ENCODE assay signal across 2 cellular contexts in the genomic region with DNA sequence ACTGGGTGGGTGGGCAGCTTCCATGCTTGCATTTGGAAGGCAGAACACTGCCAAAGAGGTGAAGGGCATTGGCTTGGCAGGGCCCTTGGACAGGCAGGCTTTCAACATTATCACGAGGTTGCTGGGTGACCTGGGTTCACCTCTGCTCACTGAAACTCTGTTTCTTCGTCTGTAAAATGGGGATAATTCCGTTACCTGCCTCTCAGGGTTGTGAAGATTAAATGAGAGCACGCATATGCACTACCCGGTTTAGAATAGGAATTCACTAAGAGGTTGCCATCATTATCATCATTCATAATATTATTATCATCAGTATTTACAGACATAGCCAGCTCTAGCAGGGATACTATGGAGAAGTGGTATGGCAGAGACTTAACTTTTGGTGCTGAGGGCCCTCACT.
TF ChIP-seq lines count a peak whose summit lies in the region.

No MANE protein-coding gene starts in this region.

TF ChIP-seq in IMR-90, 13 proteins besides CTCF, POLR2A, EP300 and RAD21:
- TF ChIP-seq CHD1 (IDR thresholded peaks at IDR 0.05; ENCODE audit: low read depth, low read length) (no peak), CEBPB (IDR thresholded peaks at IDR 0.05; ENCODE audit: low read depth, low read length) (no peak), MAFK (IDR thresholded peaks at IDR 0.05; ENCODE audit: low read depth, low read length) (no peak), MAZ (IDR thresholded peaks at IDR 0.05; ENCODE audit: borderline replicate concordance, low read depth, low read length) (no peak), MXI1 (IDR thresholded peaks at IDR 0.05; ENCODE audit: borderline replicate concordance, low read depth, low read length) (no peak), NFE2L2 (IDR thresholded peaks at IDR 0.05; ENCODE audit: low read depth, low read length) (no peak), RFX5 (IDR thresholded peaks at IDR 0.05; ENCODE audit: low read depth, low read length) (no peak)
- TF ChIP-seq, protein P1, sequence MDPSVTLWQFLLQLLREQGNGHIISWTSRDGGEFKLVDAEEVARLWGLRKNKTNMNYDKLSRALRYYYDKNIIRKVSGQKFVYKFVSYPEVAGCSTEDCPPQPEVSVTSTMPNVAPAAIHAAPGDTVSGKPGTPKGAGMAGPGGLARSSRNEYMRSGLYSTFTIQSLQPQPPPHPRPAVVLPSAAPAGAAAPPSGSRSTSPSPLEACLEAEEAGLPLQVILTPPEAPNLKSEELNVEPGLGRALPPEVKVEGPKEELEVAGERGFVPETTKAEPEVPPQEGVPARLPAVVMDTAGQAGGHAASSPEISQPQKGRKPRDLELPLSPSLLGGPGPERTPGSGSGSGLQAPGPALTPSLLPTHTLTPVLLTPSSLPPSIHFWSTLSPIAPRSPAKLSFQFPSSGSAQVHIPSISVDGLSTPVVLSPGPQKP (IDR thresholded peaks at IDR 0.05; ENCODE audit: borderline replicate concordance, low read depth, low read length) = no peak

TF ChIP-seq in K562, 482 proteins besides CTCF, POLR2A, EP300 and RAD21:
- TF ChIP-seq ZNF644 (tag; IDR thresholded peaks at IDR 0.05; ENCODE audit: low read depth) (no peak), RBM25 (IDR thresholded peaks at IDR 0.05; ENCODE audit: low read depth, low read length, severe bottlenecking) (peak; percentile 82), BCOR (IDR thresholded peaks at IDR 0.05) (peak; percentile 50; the same call in 1 of the 2 replicates)
